ENCODE assay signal across 1 cellular context in the genomic region with DNA sequence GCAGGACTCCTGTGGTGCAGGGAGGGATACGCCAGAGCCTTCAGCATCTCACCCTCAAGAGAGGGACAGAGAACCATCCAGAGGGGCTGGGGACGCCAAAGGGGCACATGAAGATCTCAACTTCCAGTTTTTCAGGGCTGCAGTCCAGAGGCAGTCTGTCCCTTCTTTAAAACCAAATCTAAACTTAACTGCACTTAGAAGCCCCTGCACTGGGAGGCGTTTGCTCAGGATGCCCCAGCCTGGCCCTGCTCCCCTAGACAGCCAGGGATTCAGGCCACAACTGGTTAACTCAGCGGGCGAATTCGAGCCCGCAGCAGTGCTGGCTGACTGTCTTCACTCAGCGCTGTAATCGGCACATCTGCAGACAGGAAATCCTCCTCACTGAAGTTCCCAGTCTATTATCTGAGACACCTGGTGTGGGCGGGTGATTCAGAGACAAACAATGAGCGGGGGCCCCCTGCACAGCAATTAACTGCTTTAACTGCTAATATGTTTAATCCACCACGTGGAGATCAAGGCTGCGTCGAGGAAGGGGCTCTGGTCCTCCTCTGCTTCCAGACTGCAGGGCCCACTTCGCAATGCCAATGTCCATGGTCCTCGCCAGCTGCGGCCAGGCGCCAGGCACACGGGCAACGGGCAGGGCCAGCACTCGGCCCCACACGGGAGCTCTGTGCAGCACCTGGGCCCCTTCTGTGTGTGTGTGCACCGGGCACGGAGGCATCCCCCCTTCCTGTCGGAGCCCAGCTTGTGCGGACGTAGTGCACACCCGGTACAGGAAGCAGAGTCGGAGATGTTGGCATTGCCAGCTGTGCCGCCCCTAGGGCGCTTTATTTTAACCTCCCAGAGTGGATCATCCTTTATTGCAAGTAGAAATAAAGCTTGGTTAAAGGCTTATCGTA.
TF ChIP-seq lines count a peak whose summit lies in the region.

No MANE protein-coding gene starts in this region.

TF ChIP-seq in K562, 482 proteins besides CTCF, POLR2A, EP300 and RAD21 (continued from another document and continues in another):
- TF ChIP-seq, protein P1, sequence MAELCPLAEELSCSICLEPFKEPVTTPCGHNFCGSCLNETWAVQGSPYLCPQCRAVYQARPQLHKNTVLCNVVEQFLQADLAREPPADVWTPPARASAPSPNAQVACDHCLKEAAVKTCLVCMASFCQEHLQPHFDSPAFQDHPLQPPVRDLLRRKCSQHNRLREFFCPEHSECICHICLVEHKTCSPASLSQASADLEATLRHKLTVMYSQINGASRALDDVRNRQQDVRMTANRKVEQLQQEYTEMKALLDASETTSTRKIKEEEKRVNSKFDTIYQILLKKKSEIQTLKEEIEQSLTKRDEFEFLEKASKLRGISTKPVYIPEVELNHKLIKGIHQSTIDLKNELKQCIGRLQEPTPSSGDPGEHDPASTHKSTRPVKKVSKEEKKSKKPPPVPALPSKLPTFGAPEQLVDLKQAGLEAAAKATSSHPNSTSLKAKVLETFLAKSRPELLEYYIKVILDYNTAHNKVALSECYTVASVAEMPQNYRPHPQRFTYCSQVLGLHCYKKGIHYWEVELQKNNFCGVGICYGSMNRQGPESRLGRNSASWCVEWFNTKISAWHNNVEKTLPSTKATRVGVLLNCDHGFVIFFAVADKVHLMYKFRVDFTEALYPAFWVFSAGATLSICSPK (IDR thresholded peaks at IDR 0.05; ENCODE audit: borderline replicate concordance): no peak; the same call in 1 of the 2 replicates
- TF ChIP-seq CBFA2T3 (IDR thresholded peaks at IDR 0.05) (peak; percentile 99), U2AF1 (optimal IDR thresholded peaks at IDR 0.05; ENCODE audit: low read depth, low read length) (no peak), POLR2H (tag; IDR thresholded peaks at IDR 0.05; ENCODE audit: low read depth) (no peak), BCOR (IDR thresholded peaks at IDR 0.05) (peak; percentile 99), RBM25 (IDR thresholded peaks at IDR 0.05; ENCODE audit: low read depth, low read length, severe bottlenecking) (no peak), ZNF12 (CRISPR knock-in tag; IDR thresholded peaks at IDR 0.05) (no peak), FOSL1 (tag; conservative IDR thresholded peaks at IDR 0.05) (peak; percentile 100), MCM7 (IDR thresholded peaks at IDR 0.05) (no peak), TCF3 (CRISPR knock-in tag; IDR thresholded peaks at IDR 0.05) (no peak), BMI1 (IDR thresholded peaks at IDR 0.05; ENCODE audit: low read length) (0 out of 2 replicates have a peak, but pooled peaks have one; percentile 29), SMAD3 (CRISPR knock-in tag; conservative IDR thresholded peaks at IDR 0.05) (peak; percentile 52; the same call in 1 of the 2 replicates), TEAD2 (tag; IDR thresholded peaks at IDR 0.05) (no peak), ZFP36 (IDR thresholded peaks at IDR 0.05; ENCODE audit: low read depth, low read length, partially characterized antibody) (peak; percentile 92), RAD51 (IDR thresholded peaks at IDR 0.05; ENCODE audit: borderline replicate concordance, low read depth) (no peak), ZNF696 (CRISPR knock-in tag; conservative IDR thresholded peaks at IDR 0.05) (no peak), ILF3 (IDR thresholded peaks at IDR 0.05; ENCODE audit: borderline replicate concordance) (no peak; the same call in 1 of the 2 replicates), GATAD2A (IDR thresholded peaks at IDR 0.05) (peak; percentile 98), ZBTB8A (IDR thresholded peaks at IDR 0.05; ENCODE audit: partially characterized antibody) (no peak), HDAC2 (IDR thresholded peaks at IDR 0.05) (peak; percentile 98), ARNT (IDR thresholded peaks at IDR 0.05) (peak; percentile 70 to 98), TAF1 (IDR thresholded peaks at IDR 0.05; ENCODE audit: control insufficient read depth, extremely low read depth, insufficient read depth, low read length, severe bottlenecking) (no peak), ZNF431 (CRISPR knock-in tag; IDR thresholded peaks at IDR 0.05) (no peak), CTBP1 (IDR thresholded peaks at IDR 0.05; ENCODE audit: borderline replicate concordance) (peak; percentile 99), CBX3 (IDR thresholded peaks at IDR 0.05; ENCODE audit: borderline replicate concordance in 1 of 2, low read length in 2 of 2) (peak; percentile 63 to 78), FIP1L1 (IDR thresholded peaks at IDR 0.05; ENCODE audit: low read depth, low read length, poor library complexity, severe bottlenecking) (no peak), YY1 (IDR thresholded peaks at IDR 0.05; ENCODE audit: borderline replicate concordance in 1 of 3, control insufficient read depth in 1 of 3, extremely low read depth in 1 of 3, insufficient read depth in 3 of 3, insufficient read length in 1 of 3, insufficient replicate concordance in 2 of 3, low read depth in 1 of 3, low read length in 2 of 3) (peak in 2 of 3 experiments; percentile 32 to 52), CHD2 (IDR thresholded peaks at IDR 0.05; ENCODE audit: low read depth, low read length) (peak; percentile 46), RBBP5 (IDR thresholded peaks at IDR 0.05; ENCODE audit: borderline replicate concordance, insufficient read depth, low read length, poor library complexity, severe bottlenecking) (peak; percentile 99), CBX2 (IDR thresholded peaks at IDR 0.05; ENCODE audit: insufficient read depth, low read length, poor library complexity, severe bottlenecking) (no peak), HDGF (IDR thresholded peaks at IDR 0.05) (peak; percentile 88), ETV5 (CRISPR knock-in tag; IDR thresholded peaks at IDR 0.05; ENCODE audit: low read depth) (no peak), TFAM (CRISPR knock-in tag; conservative IDR thresholded peaks at IDR 0.05) (no peak), ZNF384 (IDR thresholded peaks at IDR 0.05; ENCODE audit: low read depth, low read length) (0 out of 2 replicates have a peak, but pooled peaks have one; percentile 46), ZEB2 (IDR thresholded peaks at IDR 0.05) (peak; percentile 100), MAZ (CRISPR knock-in tag; conservative IDR thresholded peaks at IDR 0.05 in 1 of 2, IDR thresholded peaks at IDR 0.05 in 1 of 2) (peak; percentile 91 to 96), KLF1 (tag; IDR thresholded peaks at IDR 0.05) (peak; percentile 89; the same call in 1 of the 2 replicates), ZNF324 (CRISPR knock-in tag; IDR thresholded peaks at IDR 0.05) (peak; percentile 62), HLTF (IDR thresholded peaks at IDR 0.05) (0 out of 2 replicates have a peak, but pooled peaks have one; percentile 71), RB1 (IDR thresholded peaks at IDR 0.05; ENCODE audit: low read depth) (peak; percentile 84), ZNF124 (CRISPR knock-in tag; IDR thresholded peaks at IDR 0.05) (no peak), KLF6 (CRISPR knock-in tag; IDR thresholded peaks at IDR 0.05; ENCODE audit: borderline replicate concordance) (peak; percentile 56; the same call in 1 of the 2 replicates), ZFX (CRISPR knock-in tag; IDR thresholded peaks at IDR 0.05) (no peak), MYBL2 (IDR thresholded peaks at IDR 0.05; ENCODE audit: low read depth) (no peak), MYBL2 (CRISPR knock-in tag; IDR thresholded peaks at IDR 0.05; ENCODE audit: borderline replicate concordance) (no peak), ZNF780A (CRISPR knock-in tag; IDR thresholded peaks at IDR 0.05) (no peak), MTA2 (IDR thresholded peaks at IDR 0.05; ENCODE audit: low read depth) (peak; percentile 90), GTF2A2 (tag; IDR thresholded peaks at IDR 0.05) (0 out of 2 replicates have a peak, but pooled peaks have one; percentile 32), BRD9 (IDR thresholded peaks at IDR 0.05; ENCODE audit: low read depth, partially characterized antibody) (peak; percentile 77)
- TF ChIP-seq, protein P2, sequence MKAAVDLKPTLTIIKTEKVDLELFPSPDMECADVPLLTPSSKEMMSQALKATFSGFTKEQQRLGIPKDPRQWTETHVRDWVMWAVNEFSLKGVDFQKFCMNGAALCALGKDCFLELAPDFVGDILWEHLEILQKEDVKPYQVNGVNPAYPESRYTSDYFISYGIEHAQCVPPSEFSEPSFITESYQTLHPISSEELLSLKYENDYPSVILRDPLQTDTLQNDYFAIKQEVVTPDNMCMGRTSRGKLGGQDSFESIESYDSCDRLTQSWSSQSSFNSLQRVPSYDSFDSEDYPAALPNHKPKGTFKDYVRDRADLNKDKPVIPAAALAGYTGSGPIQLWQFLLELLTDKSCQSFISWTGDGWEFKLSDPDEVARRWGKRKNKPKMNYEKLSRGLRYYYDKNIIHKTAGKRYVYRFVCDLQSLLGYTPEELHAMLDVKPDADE (conservative IDR thresholded peaks at IDR 0.05; ENCODE audit: control insufficient read depth, low read depth, low read length): peak; percentile 97
- TF ChIP-seq, protein P3, sequence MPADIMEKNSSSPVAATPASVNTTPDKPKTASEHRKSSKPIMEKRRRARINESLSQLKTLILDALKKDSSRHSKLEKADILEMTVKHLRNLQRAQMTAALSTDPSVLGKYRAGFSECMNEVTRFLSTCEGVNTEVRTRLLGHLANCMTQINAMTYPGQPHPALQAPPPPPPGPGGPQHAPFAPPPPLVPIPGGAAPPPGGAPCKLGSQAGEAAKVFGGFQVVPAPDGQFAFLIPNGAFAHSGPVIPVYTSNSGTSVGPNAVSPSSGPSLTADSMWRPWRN (IDR thresholded peaks at IDR 0.05; ENCODE audit: low read depth): peak; percentile 95
- TF ChIP-seq, protein P4, sequence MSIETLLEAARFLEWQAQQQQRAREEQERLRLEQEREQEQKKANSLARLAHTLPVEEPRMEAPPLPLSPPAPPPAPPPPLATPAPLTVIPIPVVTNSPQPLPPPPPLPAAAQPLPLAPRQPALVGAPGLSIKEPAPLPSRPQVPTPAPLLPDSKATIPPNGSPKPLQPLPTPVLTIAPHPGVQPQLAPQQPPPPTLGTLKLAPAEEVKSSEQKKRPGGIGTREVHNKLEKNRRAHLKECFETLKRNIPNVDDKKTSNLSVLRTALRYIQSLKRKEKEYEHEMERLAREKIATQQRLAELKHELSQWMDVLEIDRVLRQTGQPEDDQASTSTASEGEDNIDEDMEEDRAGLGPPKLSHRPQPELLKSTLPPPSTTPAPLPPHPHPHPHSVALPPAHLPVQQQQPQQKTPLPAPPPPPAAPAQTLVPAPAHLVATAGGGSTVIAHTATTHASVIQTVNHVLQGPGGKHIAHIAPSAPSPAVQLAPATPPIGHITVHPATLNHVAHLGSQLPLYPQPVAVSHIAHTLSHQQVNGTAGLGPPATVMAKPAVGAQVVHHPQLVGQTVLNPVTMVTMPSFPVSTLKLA (conservative IDR thresholded peaks at IDR 0.05): peak in 1 of 2 experiments; percentile 97; a peak in 3 of 4 replicates
- TF ChIP-seq, protein P5, sequence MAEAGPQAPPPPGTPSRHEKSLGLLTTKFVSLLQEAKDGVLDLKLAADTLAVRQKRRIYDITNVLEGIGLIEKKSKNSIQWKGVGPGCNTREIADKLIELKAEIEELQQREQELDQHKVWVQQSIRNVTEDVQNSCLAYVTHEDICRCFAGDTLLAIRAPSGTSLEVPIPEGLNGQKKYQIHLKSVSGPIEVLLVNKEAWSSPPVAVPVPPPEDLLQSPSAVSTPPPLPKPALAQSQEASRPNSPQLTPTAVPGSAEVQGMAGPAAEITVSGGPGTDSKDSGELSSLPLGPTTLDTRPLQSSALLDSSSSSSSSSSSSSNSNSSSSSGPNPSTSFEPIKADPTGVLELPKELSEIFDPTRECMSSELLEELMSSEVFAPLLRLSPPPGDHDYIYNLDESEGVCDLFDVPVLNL (CRISPR knock-in tag; IDR thresholded peaks at IDR 0.05; ENCODE audit: low read depth): no peak
- TF ChIP-seq, protein P6, sequence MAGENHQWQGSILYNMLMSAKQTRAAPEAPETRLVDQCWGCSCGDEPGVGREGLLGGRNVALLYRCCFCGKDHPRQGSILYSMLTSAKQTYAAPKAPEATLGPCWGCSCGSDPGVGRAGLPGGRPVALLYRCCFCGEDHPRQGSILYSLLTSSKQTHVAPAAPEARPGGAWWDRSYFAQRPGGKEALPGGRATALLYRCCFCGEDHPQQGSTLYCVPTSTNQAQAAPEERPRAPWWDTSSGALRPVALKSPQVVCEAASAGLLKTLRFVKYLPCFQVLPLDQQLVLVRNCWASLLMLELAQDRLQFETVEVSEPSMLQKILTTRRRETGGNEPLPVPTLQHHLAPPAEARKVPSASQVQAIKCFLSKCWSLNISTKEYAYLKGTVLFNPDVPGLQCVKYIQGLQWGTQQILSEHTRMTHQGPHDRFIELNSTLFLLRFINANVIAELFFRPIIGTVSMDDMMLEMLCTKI (IDR thresholded peaks at IDR 0.05; ENCODE audit: partially characterized antibody): no peak
- TF ChIP-seq, protein P7, sequence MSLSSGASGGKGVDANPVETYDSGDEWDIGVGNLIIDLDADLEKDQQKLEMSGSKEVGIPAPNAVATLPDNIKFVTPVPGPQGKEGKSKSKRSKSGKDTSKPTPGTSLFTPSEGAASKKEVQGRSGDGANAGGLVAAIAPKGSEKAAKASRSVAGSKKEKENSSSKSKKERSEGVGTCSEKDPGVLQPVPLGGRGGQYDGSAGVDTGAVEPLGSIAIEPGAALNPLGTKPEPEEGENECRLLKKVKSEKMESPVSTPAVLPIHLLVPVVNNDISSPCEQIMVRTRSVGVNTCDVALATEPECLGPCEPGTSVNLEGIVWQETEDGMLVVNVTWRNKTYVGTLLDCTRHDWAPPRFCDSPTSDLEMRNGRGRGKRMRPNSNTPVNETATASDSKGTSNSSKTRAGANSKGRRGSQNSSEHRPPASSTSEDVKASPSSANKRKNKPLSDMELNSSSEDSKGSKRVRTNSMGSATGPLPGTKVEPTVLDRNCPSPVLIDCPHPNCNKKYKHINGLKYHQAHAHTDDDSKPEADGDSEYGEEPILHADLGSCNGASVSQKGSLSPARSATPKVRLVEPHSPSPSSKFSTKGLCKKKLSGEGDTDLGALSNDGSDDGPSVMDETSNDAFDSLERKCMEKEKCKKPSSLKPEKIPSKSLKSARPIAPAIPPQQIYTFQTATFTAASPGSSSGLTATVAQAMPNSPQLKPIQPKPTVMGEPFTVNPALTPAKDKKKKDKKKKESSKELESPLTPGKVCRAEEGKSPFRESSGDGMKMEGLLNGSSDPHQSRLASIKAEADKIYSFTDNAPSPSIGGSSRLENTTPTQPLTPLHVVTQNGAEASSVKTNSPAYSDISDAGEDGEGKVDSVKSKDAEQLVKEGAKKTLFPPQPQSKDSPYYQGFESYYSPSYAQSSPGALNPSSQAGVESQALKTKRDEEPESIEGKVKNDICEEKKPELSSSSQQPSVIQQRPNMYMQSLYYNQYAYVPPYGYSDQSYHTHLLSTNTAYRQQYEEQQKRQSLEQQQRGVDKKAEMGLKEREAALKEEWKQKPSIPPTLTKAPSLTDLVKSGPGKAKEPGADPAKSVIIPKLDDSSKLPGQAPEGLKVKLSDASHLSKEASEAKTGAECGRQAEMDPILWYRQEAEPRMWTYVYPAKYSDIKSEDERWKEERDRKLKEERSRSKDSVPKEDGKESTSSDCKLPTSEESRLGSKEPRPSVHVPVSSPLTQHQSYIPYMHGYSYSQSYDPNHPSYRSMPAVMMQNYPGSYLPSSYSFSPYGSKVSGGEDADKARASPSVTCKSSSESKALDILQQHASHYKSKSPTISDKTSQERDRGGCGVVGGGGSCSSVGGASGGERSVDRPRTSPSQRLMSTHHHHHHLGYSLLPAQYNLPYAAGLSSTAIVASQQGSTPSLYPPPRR (CRISPR knock-in tag; IDR thresholded peaks at IDR 0.05; ENCODE audit: borderline replicate concordance): no peak
- TF ChIP-seq, protein P8, sequence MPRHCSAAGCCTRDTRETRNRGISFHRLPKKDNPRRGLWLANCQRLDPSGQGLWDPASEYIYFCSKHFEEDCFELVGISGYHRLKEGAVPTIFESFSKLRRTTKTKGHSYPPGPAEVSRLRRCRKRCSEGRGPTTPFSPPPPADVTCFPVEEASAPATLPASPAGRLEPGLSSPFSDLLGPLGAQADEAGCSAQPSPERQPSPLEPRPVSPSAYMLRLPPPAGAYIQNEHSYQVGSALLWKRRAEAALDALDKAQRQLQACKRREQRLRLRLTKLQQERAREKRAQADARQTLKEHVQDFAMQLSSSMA (CRISPR knock-in tag; IDR thresholded peaks at IDR 0.05): peak; percentile 79; the same call in 1 of the 2 replicates
